ENCODE assay signal across 8 cellular contexts in the genomic region with DNA sequence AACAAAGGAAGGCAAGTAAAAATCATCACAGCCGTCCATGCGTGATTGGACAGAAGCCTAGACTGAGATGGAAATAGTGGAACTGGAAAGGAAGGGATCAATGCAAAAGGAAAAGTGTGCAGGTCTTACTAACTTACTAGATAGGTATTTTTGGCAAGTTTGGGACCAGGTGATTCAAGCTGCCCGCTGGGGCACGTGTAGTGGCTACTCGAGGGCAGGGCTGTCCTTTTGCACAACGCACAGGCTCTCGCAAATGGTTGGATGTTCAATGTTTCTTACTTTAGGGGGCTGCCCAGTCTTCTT. TPM values are rescaled to one million over a fixed set of nuclear protein-coding genes. Genes with fewer than 3 reads are reported as not detected.
DNase-seq lines count a peak whose midpoint lies in the region; ATAC-seq, FAIRE-seq and TF ChIP-seq lines count a peak whose summit lies in the region.

No MANE protein-coding gene starts in this region.

- no peak overlapping the region for H3K14ac ChIP-seq in trophoblast cell (ENCODE audit: low read length)

- H2BK12ac ChIP-seq in trophoblast cell (ENCODE audit: low read length): no peak overlapping the region

- H3K79me1 ChIP-seq in trophoblast cell (ENCODE audit: low read length): peaks cover 5% of the 10 kb centered on the region

- H2BK120ac ChIP-seq in trophoblast cell (ENCODE audit: insufficient read depth, low read length, poor library complexity): no peak overlapping the region

- H2AK5ac ChIP-seq in trophoblast cell (ENCODE audit: low read length): no peak overlapping the region

- peaks cover 3% of the 10 kb centered on the region for H3K9me1 ChIP-seq in endothelial cell of umbilical vein (replicated peaks; ENCODE audit: control insufficient read depth, extremely low read depth, insufficient read depth, low read length)

- H3K4me2 ChIP-seq in PC-3 (ENCODE audit: low read length) (peak overlapping the region; percentile 97), endothelial cell of umbilical vein (ENCODE audit: insufficient read depth, low read length) (peak overlapping the region; percentile 52), trophoblast cell (ENCODE audit: low read length) (peak overlapping the region; percentile 62)

- no CpG with 5 or more reads among the region's 7 CpGs for WGBS in trophoblast cell (ENCODE audit: extremely low coverage, insufficient coverage, insufficient read length)

- H4K20me1 ChIP-seq in PC-3 (ENCODE audit: low read length): no peaks in the 10 kb centered on the region
- no peaks in the 10 kb centered on the region for H4K20me1 ChIP-seq in endothelial cell of umbilical vein (replicated peaks; ENCODE audit: control insufficient read depth, extremely low read depth, insufficient read depth, low read length)

- peak overlapping the region; percentile 65 for H4K12ac ChIP-seq in trophoblast cell (ENCODE audit: low read depth, low read length)

- no peak overlapping the region for H3K4ac ChIP-seq in trophoblast cell (ENCODE audit: low read depth, low read length)

- H3K9me3 ChIP-seq in PC-3 (ENCODE audit: low read length) (no peaks in the 10 kb centered on the region), endothelial cell of umbilical vein (replicated peaks; ENCODE audit: control insufficient read depth, insufficient read depth, low read length) (no peaks in the 10 kb centered on the region), trophoblast cell (ENCODE audit: insufficient read depth, low read depth, low read length) (no peaks in the 10 kb centered on the region)

- no peaks in the 10 kb centered on the region for H3K9me2 ChIP-seq in PC-3 (replicated peaks; ENCODE audit: low read length)

- H3K27me3 ChIP-seq in GM06990 (replicated peaks; ENCODE audit: control insufficient read depth, insufficient read depth, low read length): no peaks in the 10 kb centered on the region
- H3K27me3 ChIP-seq in PC-3 (ENCODE audit: low read length): no peaks in the 10 kb centered on the region
- peaks cover 0 to 2% of the 10 kb centered on the region in 2 experiments for H3K27me3 ChIP-seq in endothelial cell of umbilical vein (ENCODE audit: control insufficient read depth in 2 of 2, insufficient read depth in 2 of 2, low read length in 2 of 2)
- H3K27me3 ChIP-seq in trophoblast cell (ENCODE audit: insufficient read depth, low read length): no peaks in the 10 kb centered on the region

- no peak for TF ChIP-seq CTCF in GM06990 (IDR thresholded peaks at IDR 0.05; ENCODE audit: insufficient read depth, low read length, poor library complexity, severe bottlenecking)
- no peak for TF ChIP-seq CTCF in PC-3 (conservative IDR thresholded peaks at IDR 0.05; ENCODE audit: low read depth, low read length)
- TF ChIP-seq CTCF in endothelial cell of umbilical vein (IDR thresholded peaks at IDR 0.05; ENCODE audit: extremely low read depth in 1 of 2, insufficient read depth in 1 of 2, low read depth in 1 of 2, low read length in 2 of 2): no peak

- H4K91ac ChIP-seq in trophoblast cell (ENCODE audit: low read depth, low read length): peak overlapping the region; percentile 45

- no peak for TF ChIP-seq POLR2A in endothelial cell of umbilical vein (IDR thresholded peaks at IDR 0.05; ENCODE audit: low read depth, low read length)

- FAIRE-seq in endothelial cell of umbilical vein (lab: Jason Lieb, UNC): no peak

- H3F3A ChIP-seq in PC-3 (ENCODE audit: low read length, unreplicated experiment): no peaks in the 10 kb centered on the region

- DNase-seq in GM06990 (ENCODE audit: extremely low read depth, insufficient read length): no peak
- no peak for DNase-seq in PC-3
- no peak for DNase-seq in endothelial cell of umbilical vein (ENCODE audit: low read depth, low spot score)
- DNase-seq in trophoblast cell: no peak
- no peak for DNase-seq in germinal center (ENCODE audit: low spot score)
- DNase-seq in 8988T: no peak

- CTCF ChIA-PET in PC-3 (lab: Charles Lee) (no interaction called here), endothelial cell of umbilical vein (lab: Charles Lee) (no interaction called here)

- ATAC-seq in PC-3: no peak
- no peak for ATAC-seq in GM19023 (IDR thresholded peaks at IDR 0.05; ENCODE audit: unreplicated experiment)
- ATAC-seq in HG02623 (IDR thresholded peaks at IDR 0.05; ENCODE audit: unreplicated experiment): no peak

- no peak overlapping the region for H2BK5ac ChIP-seq in trophoblast cell (ENCODE audit: low read depth, low read length, poor library complexity)

- H3K9ac ChIP-seq in PC-3 (ENCODE audit: low read length) (peak overlapping the region; percentile 94; the same call in 1 of the 2 replicates), endothelial cell of umbilical vein (replicated peaks; ENCODE audit: extremely low read depth, insufficient read depth, low read length) (peak overlapping the region; percentile 10), trophoblast cell (ENCODE audit: low read length) (no peak overlapping the region)

- dilution Hi-C loops in endothelial cell of umbilical vein (cut with MboI; ENCODE audit: extremely low pct_ligation_motif_present, low sequenced_read_pairs): no loop called here

- peak overlapping the region; percentile 82 for H2AFZ ChIP-seq in PC-3 (ENCODE audit: low read length)
- peak overlapping the region; percentile 92 for H2AFZ ChIP-seq in endothelial cell of umbilical vein (ENCODE audit: low read depth, low read length)
- H2AFZ ChIP-seq in trophoblast cell (ENCODE audit: insufficient read depth, low read length, poor library complexity): peak overlapping the region; percentile 86

- peak overlapping the region; percentile 82 for H4K8ac ChIP-seq in trophoblast cell (ENCODE audit: low read depth, low read length)

- H3K36me3 ChIP-seq in GM06990 (ENCODE audit: control insufficient read depth, insufficient read depth, low read length) (peaks cover 1% of the 10 kb centered on the region; the same call in 1 of the 2 replicates), PC-3 (ENCODE audit: low read depth, low read length) (no peaks in the 10 kb centered on the region), endothelial cell of umbilical vein (ENCODE audit: control insufficient read depth in 2 of 2, extremely low read depth in 1 of 2, insufficient read depth in 2 of 2, low read length in 2 of 2) (peaks cover 0 to 1% of the 10 kb centered on the region in 2 experiments), trophoblast cell (ENCODE audit: control insufficient read depth in 1 of 2, insufficient read depth in 2 of 2, low read length in 2 of 2) (no peaks in the 10 kb centered on the region)

- POLR2A ChIA-PET in PC-3 (lab: Charles Lee; ENCODE audit: unreplicated experiment): no interaction called here
- POLR2A ChIA-PET in endothelial cell of umbilical vein (lab: Charles Lee): no interaction called here

- H3K79me2 ChIP-seq in PC-3 (ENCODE audit: low read length): 0 out of 2 replicates have a peak, but pooled peaks cover 7% of the 10 kb centered on the region
- no peaks in the 10 kb centered on the region for H3K79me2 ChIP-seq in endothelial cell of umbilical vein (ENCODE audit: control insufficient read depth, insufficient read depth, low read length)
- H3K79me2 ChIP-seq in trophoblast cell (ENCODE audit: control insufficient read depth, insufficient read depth, low read length, poor library complexity): peaks cover 3% of the 10 kb centered on the region

- no peak overlapping the region for H3K18ac ChIP-seq in trophoblast cell (ENCODE audit: low read length)

- BruUV-seq in PC-3 (replicated peaks; lab: Mats Ljungman, UMichigan) (TSS peak; percentile 37), endothelial cell of umbilical vein (replicated peaks; lab: Mats Ljungman, UMichigan) (no TSS peak)

- H3K4me1 ChIP-seq in PC-3 (ENCODE audit: insufficient read depth, low read length) (peaks cover 8% of the 10 kb centered on the region), endothelial cell of umbilical vein (ENCODE audit: control insufficient read depth, extremely low read depth, insufficient read depth, low read length) (peaks cover 10% of the 10 kb centered on the region), trophoblast cell (ENCODE audit: control insufficient read depth in 1 of 2, insufficient read depth in 2 of 2, low read length in 2 of 2) (peaks cover 0 to 5% of the 10 kb centered on the region in 2 experiments)

- no peak overlapping the region for H3K23ac ChIP-seq in trophoblast cell (ENCODE audit: low read length)

- intact Hi-C loops in PC-3 (cut with micrococcal nuclease): loop anchor here (2.0 to 5.0 kb wide), 3 partner anchors 40 to 155 kb away; a partner anchor contains a TSS
- intact Hi-C loops in endothelial cell of umbilical vein (cut with micrococcal nuclease): loop anchor here (1.0 to 5.0 kb wide), 4 partner anchors 38 to 156 kb away; a partner anchor contains a TSS

- H3K4me3 ChIP-seq in GM06990 (replicated peaks; ENCODE audit: low read depth, low read length) (peak overlapping the region; percentile 61), PC-3 (ENCODE audit: low read length) (peak overlapping the region; percentile 95), endothelial cell of umbilical vein (replicated peaks in 1 of 3; ENCODE audit: insufficient read depth in 1 of 3, low read depth in 1 of 3, low read length in 3 of 3) (peak overlapping the region; percentile 9 to 92 (median 65)), trophoblast cell (ENCODE audit: low read depth, low read length) (no peak overlapping the region)

- no peak overlapping the region for H3K27ac ChIP-seq in PC-3 (ENCODE audit: low read length)
- H3K27ac ChIP-seq in endothelial cell of umbilical vein (ENCODE audit: insufficient read depth, low read depth, low read length): no peak overlapping the region
- no peak overlapping the region for H3K27ac ChIP-seq in trophoblast cell (ENCODE audit: low read depth, low read length)

RNA-seq across cellular contexts. Expression of a gene that starts 0.6 kb away (rescaled TPM):
- total RNA-seq in PC-3 (2014; rRNA removed) (16.0 and 17.3 TPM in 2 replicates), endothelial cell of umbilical vein (14.4 and 17.3 TPM in 2 replicates)
- 8.7 and 14.4 TPM in 2 replicates for polyA plus RNA-seq in endothelial cell of umbilical vein
- 8.1 and 8.8 TPM in 2 replicates for polyA plus RNA-seq in endothelial cell of umbilical vein (2011; cell fraction: cytosol; rRNA removed)
- 26.6 and 37.5 TPM in 2 replicates for polyA plus RNA-seq in endothelial cell of umbilical vein (2011; cell fraction: nucleus; rRNA removed)
- 13.4 and 15.6 TPM in 2 replicates for polyA plus RNA-seq in endothelial cell of umbilical vein (2012)
- polyA minus RNA-seq in endothelial cell of umbilical vein: 9.4 and 12.5 TPM in 2 replicates
- polyA minus RNA-seq in endothelial cell of umbilical vein (2011; cell fraction: cytosol; rRNA and poly(A)+ RNA removed): 4.8 TPM
- polyA minus RNA-seq in endothelial cell of umbilical vein (2011; cell fraction: nucleus; rRNA and poly(A)+ RNA removed): 13.6 and 24.5 TPM in 2 replicates
- 7.3 and 7.6 TPM in 2 replicates for polyA plus RNA-seq in trophoblast cell (2013)

RNA-seq across cellular contexts. Expression of a gene that starts 44.5 kb away (rescaled TPM):
- total RNA-seq in PC-3 (2014; rRNA removed) (0.17 TPM in 1 of 2 replicates, not detected in the other), endothelial cell of umbilical vein (not detected in 2 replicates)
- polyA plus RNA-seq in endothelial cell of umbilical vein: not detected in 2 replicates
- not detected in 2 replicates for polyA plus RNA-seq in endothelial cell of umbilical vein (2011; cell fraction: cytosol; rRNA removed)
- polyA plus RNA-seq in endothelial cell of umbilical vein (2011; cell fraction: nucleus; rRNA removed): not detected in 2 replicates
- not detected in 2 replicates for polyA plus RNA-seq in endothelial cell of umbilical vein (2012)
- not detected in 2 replicates for polyA minus RNA-seq in endothelial cell of umbilical vein
- not detected for polyA minus RNA-seq in endothelial cell of umbilical vein (2011; cell fraction: cytosol; rRNA and poly(A)+ RNA removed)
- not detected in 2 replicates for polyA minus RNA-seq in endothelial cell of umbilical vein (2011; cell fraction: nucleus; rRNA and poly(A)+ RNA removed)
- polyA plus RNA-seq in trophoblast cell (2013): not detected in 2 replicates
